11 cellular contexts compared by ENCODE assay signal in genomic region chr7:38321515-38321944, GRCh38.
A peak's percentile ranks its signal among the peaks of the same experiment; 100 is the strongest.
DNase-seq lines count a peak whose midpoint lies in the region; ATAC-seq and TF ChIP-seq lines count a peak whose summit lies in the region.
"Had no signal": no experiment of that assay in that cellular context is flagged by ENCODE, and none has a peak within 500 bp of the region (broad histone marks: within the 10 kb centered on the region; RNA-seq: fewer than 3 reads in every experiment).

No MANE protein-coding gene starts in this region.

- DNase-seq in AG08395 (ENCODE audit: low spot score), result peak; percentile 85
- peak; percentile 83 for DNase-seq in GM03348 (ENCODE audit: low spot score)
- DNase-seq in activated CD8-positive, alpha-beta T cell treated with anti-CD3 and anti-CD28 coated beads for 36 hours, result peak; percentile 66
- peak; percentile 48 for DNase-seq in hepatic stellate cell (ENCODE audit: low spot score)
- no peak for DNase-seq in endodermal cell
- no peak for DNase-seq in suprapubic skin (ENCODE audit: low spot score in 2 of 2)
- no peak for DNase-seq in activated gamma-delta T cell treated with Interleukin-2 at 50 U/mL for 16 hours
- DNase-seq: caudate nucleus, NCI-H1092, WERI-Rb-1 had no signal

- CTCF ChIA-PET in activated CD8-positive, alpha-beta T cell treated with anti-CD3 and anti-CD28 coated beads for 36 hours (lab: Charles Lee), result interaction anchor here (1.0 to 7.8 kb wide), 5 partner anchors 8 to 105 kb away, joined by 3 to 69 read pairs (median 52); no protein-coding TSS in a partner anchor

- no peak for TF ChIP-seq EP300 in suprapubic skin (IDR thresholded peaks at IDR 0.05)

- H3K4me3 ChIP-seq in endodermal cell (ENCODE audit: low read length), result no peak overlapping the region
- H3K4me3 ChIP-seq in suprapubic skin, result no peak overlapping the region

- no peaks in the 10 kb centered on the region for H3K9me3 ChIP-seq in endodermal cell (ENCODE audit: control insufficient read depth, low read length)
- no peaks in the 10 kb centered on the region for H3K9me3 ChIP-seq in suprapubic skin

- WGBS in endodermal cell (ENCODE audit: insufficient coverage in 1 of 2, insufficient read length in 1 of 2), 2 experiments, result 89 to 94% methylated on average over 1 to 3 of the region's 3 CpGs
- 34% methylated on average over 3 of the region's 3 CpGs for WGBS in suprapubic skin

- H3K4me1 ChIP-seq in endodermal cell (ENCODE audit: control insufficient read depth, insufficient read depth, low read length), result peaks cover 6% of the 10 kb centered on the region
- no peaks in the 10 kb centered on the region for H3K4me1 ChIP-seq in suprapubic skin

- H3K9ac ChIP-seq in endodermal cell (ENCODE audit: extremely low read depth, low read length, poor library complexity, severe bottlenecking), result no peak overlapping the region

- peaks cover 60% of the 10 kb centered on the region for H3K4me1 Mint-ChIP-seq in activated CD8-positive, alpha-beta T cell treated with anti-CD3 and anti-CD28 coated beads for 36 hours (ENCODE audit: low read depth)
- H3K4me1 Mint-ChIP-seq in endodermal cell, result peaks cover 23% of the 10 kb centered on the region

- ATAC-seq in activated CD8-positive, alpha-beta T cell treated with anti-CD3 and anti-CD28 coated beads for 36 hours, result peak; percentile 43
- no peak for ATAC-seq in HG03571 (IDR thresholded peaks at IDR 0.05; ENCODE audit: unreplicated experiment)

- intact Hi-C loops in activated CD8-positive, alpha-beta T cell treated with anti-CD3 and anti-CD28 coated beads for 36 hours (cut with micrococcal nuclease), result no loop called here

- no peaks in the 10 kb centered on the region for H3K36me3 Mint-ChIP-seq in activated CD8-positive, alpha-beta T cell treated with anti-CD3 and anti-CD28 coated beads for 36 hours (ENCODE audit: low read depth)
- H3K36me3 Mint-ChIP-seq in endodermal cell (ENCODE audit: low read depth), result no peaks in the 10 kb centered on the region

- POLR2A ChIA-PET in activated CD8-positive, alpha-beta T cell treated with anti-CD3 and anti-CD28 coated beads for 36 hours (lab: Charles Lee), result interaction anchor here (1.5 kb wide), 1 partner anchor 8 kb away, joined by 3 read pairs; no protein-coding TSS in a partner anchor

- H3K27ac ChIP-seq in endodermal cell (ENCODE audit: low read depth, low read length) (no peak overlapping the region), suprapubic skin (no peak overlapping the region)
- H3K27ac ChIP-seq: WERI-Rb-1 had no signal

- H3K27me3 ChIP-seq in endodermal cell (ENCODE audit: control insufficient read depth, insufficient read depth, low read length, poor library complexity, severe bottlenecking) (peaks cover 70% of the 10 kb centered on the region), suprapubic skin (peaks cover 2% of the 10 kb centered on the region)

- H3K9me3 Mint-ChIP-seq in activated CD8-positive, alpha-beta T cell treated with anti-CD3 and anti-CD28 coated beads for 36 hours, result no peaks in the 10 kb centered on the region
- no peaks in the 10 kb centered on the region for H3K9me3 Mint-ChIP-seq in endodermal cell

- peak overlapping the region; percentile 29 for H3K4me3 Mint-ChIP-seq in activated CD8-positive, alpha-beta T cell treated with anti-CD3 and anti-CD28 coated beads for 36 hours
- H3K4me3 Mint-ChIP-seq in endodermal cell, result no peak overlapping the region

- no peak for TF ChIP-seq POLR2A in suprapubic skin (IDR thresholded peaks at IDR 0.05)

- no peaks in the 10 kb centered on the region for H3K36me3 ChIP-seq in endodermal cell (ENCODE audit: control insufficient read depth, insufficient read depth, low read length)
- H3K36me3 ChIP-seq in suprapubic skin, result no peaks in the 10 kb centered on the region
- H3K36me3 ChIP-seq: WERI-Rb-1 had no signal

- TF ChIP-seq CTCF in activated CD8-positive, alpha-beta T cell treated with anti-CD3 and anti-CD28 coated beads for 36 hours (IDR thresholded peaks at IDR 0.05), result no peak
- TF ChIP-seq CTCF in endodermal cell (conservative IDR thresholded peaks at IDR 0.05) (no peak), suprapubic skin (IDR thresholded peaks at IDR 0.05) (no peak)

- H3K27me3 Mint-ChIP-seq in activated CD8-positive, alpha-beta T cell treated with anti-CD3 and anti-CD28 coated beads for 36 hours, result no peaks in the 10 kb centered on the region
- peaks cover 63% of the 10 kb centered on the region for H3K27me3 Mint-ChIP-seq in endodermal cell (ENCODE audit: insufficient read depth)

- peak overlapping the region; percentile 86 for H3K27ac Mint-ChIP-seq in activated CD8-positive, alpha-beta T cell treated with anti-CD3 and anti-CD28 coated beads for 36 hours
- H3K27ac Mint-ChIP-seq in endodermal cell, result no peak overlapping the region

Comparison
In these comparisons a context has a peak if more than half of its experiments do, and no peak if none do; other contexts are left out.
1. DNase-seq: peak in AG08395 (single experiment), GM03348 (single experiment), activated CD8-positive, alpha-beta T cell treated with anti-CD3 and anti-CD28 coated beads for 36 hours (single experiment) and hepatic stellate cell (single experiment); none in endodermal cell (single experiment), suprapubic skin (0 of 2) and activated gamma-delta T cell treated with Interleukin-2 at 50 U/mL for 16 hours (single experiment).